In the genomic region with DNA sequence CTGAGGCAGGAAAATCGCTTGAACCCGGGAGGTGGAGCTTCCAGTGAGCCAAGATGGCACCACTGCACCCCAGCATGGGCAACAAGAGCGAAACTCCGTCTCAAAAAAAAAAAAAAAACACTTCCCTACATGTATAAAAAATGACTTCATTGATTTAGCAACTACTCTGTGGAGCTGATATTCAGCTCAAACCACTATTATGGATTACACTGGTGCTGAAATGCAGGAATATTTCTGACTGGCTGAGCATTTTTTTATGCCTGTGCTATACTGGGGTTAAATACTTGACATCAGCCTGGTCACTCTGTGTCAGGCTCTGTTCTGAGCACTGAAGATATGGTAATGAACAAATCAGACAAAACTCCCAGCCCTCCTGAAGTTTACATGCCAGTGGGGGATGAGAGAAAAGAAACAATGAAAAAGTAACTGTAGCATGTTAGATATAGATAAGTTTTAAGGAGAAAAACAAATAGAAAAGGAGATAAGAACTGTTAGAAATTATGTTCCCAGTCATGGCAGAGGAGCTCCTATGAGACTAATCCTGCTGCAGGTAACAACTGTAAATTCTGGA, we compare ENCODE assay signal across 28 cellular contexts.
"Had no signal": no experiment of that assay in that cellular context is flagged by ENCODE, and none has a peak within 500 bp of the region (broad histone marks: within the 10 kb centered on the region; RNA-seq: fewer than 3 reads in every experiment).

No MANE protein-coding gene starts in this region.

- H3K36me3 Mint-ChIP-seq: mesothelial cell of epicardium had no signal

- H3K9me3 ChIP-seq: breast epithelium, esophagus muscularis mucosa, psoas muscle, thoracic aorta had no signal

- H3K36me3 ChIP-seq: breast epithelium, esophagus muscularis mucosa, heart right ventricle, left ventricle myocardium inferior, thoracic aorta had no signal

- H3K4me1 ChIP-seq: breast epithelium, esophagus muscularis mucosa, foreskin keratinocyte, heart right ventricle, left ventricle myocardium inferior, parathyroid adenoma, psoas muscle had no signal

- H3K9me3 Mint-ChIP-seq: activated CD4-positive, alpha-beta memory T cell treated with anti-CD3 and anti-CD28 coated beads, Interleukin-2, amount 10 ng/mL, durations not matched to agents 7 days and 5 days; activated T-cell treated with anti-CD3 and anti-CD28 coated beads, Interleukin-2, amount 50 U/mL, for 24 hours had no signal

- H3K79me2 ChIP-seq: parathyroid adenoma had no signal

- H3K4me3 Mint-ChIP-seq: activated CD4-positive, alpha-beta memory T cell treated with anti-CD3 and anti-CD28 coated beads, Interleukin-2, amount 10 ng/mL, durations not matched to agents 7 days and 5 days; activated CD4-positive, alpha-beta T cell treated with anti-CD3 and anti-CD28 coated beads, Interleukin-2, amount 10 ng/mL, durations not matched to agents 7 days and 5 days; activated T-cell treated with anti-CD3 and anti-CD28 coated beads, Interleukin-2, amount 50 U/mL, for 24 hours; dendritic cell treated with granulocyte-macrophage colony-stimulating factor and Interleukin-4, amounts not matched to agents 40 ng/mL and 50 ng/mL, for 4 days; mesothelial cell of epicardium; naive thymus-derived CD4-positive, alpha-beta T cell; neural crest cell; T-helper 17 cell had no signal

- H2AFZ ChIP-seq: parathyroid adenoma had no signal

- H3K27me3 Mint-ChIP-seq: activated T-cell treated with anti-CD3 and anti-CD28 coated beads, Interleukin-2, amount 50 U/mL, for 24 hours had no signal

- H3K27me3 ChIP-seq: breast epithelium, esophagus muscularis mucosa, foreskin keratinocyte had no signal

- ATAC-seq: foreskin keratinocyte; heart right ventricle; naive thymus-derived CD4-positive, alpha-beta T cell; psoas muscle; T-helper 17 cell had no signal

- H3K4me1 Mint-ChIP-seq: activated CD4-positive, alpha-beta memory T cell treated with anti-CD3 and anti-CD28 coated beads, Interleukin-2, amount 10 ng/mL, durations not matched to agents 7 days and 5 days; activated CD4-positive, alpha-beta T cell treated with anti-CD3 and anti-CD28 coated beads, Interleukin-2, amount 10 ng/mL, durations not matched to agents 7 days and 5 days; naive thymus-derived CD4-positive, alpha-beta T cell; neural crest cell; T-helper 17 cell had no signal

- DNase-seq: activated CD4-positive, alpha-beta memory T cell treated with anti-CD3 and anti-CD28 coated beads, Interleukin-2, amount 10 ng/mL, durations not matched to agents 7 days and 5 days; activated CD4-positive, alpha-beta T cell treated with anti-CD3 and anti-CD28 coated beads, Interleukin-2, amount 10 ng/mL, durations not matched to agents 7 days and 5 days; activated CD4-positive, CD25-positive, alpha-beta regulatory T cell treated with anti-CD3 and anti-CD28 coated beads, Interleukin-2, amount 50 U/mL, for 72 hours; activated CD8-positive, alpha-beta memory T cell treated with anti-CD3 and anti-CD28 coated beads, Interleukin-2, amount 50 U/mL, for 48 hours; activated gamma-delta T cell treated with Interleukin-2 at 50 U/mL for 16 hours; activated naive CD4-positive, alpha-beta T cell treated with anti-CD3 and anti-CD28 coated beads, Interleukin-2, amount 50 U/mL, for 16 hours; activated T-cell treated with anti-CD3 and anti-CD28 coated beads, Interleukin-2, amount 50 U/mL, for 24 hours; amygdala; central memory CD4-positive, alpha-beta T cell; foreskin keratinocyte; heart right ventricle; left ventricle myocardium inferior; naive thymus-derived CD4-positive, alpha-beta T cell; nucleus accumbens; psoas muscle; stimulated activated CD4-positive, alpha-beta T cell treated with anti-CD3 and anti-CD28 coated beads, Interleukin-15, amount 100 ng/mL, for 24 hours; stimulated activated CD4-positive, alpha-beta T cell treated with anti-CD3 and anti-CD28 coated beads, Interleukin-2, amount 100 ng/mL, for 24 hours; stimulated activated naive CD4-positive, alpha-beta T cell treated with Interleukin-2 at 50 U/mL for 16 hours; T-helper 17 cell; T1000; trophoblast cell had no signal

- H3K4me3 ChIP-seq: breast epithelium, esophagus muscularis mucosa, heart right ventricle, left ventricle myocardium inferior, psoas muscle, thoracic aorta had no signal

- H3K9ac ChIP-seq: parathyroid adenoma had no signal

- H3K27ac Mint-ChIP-seq: activated CD4-positive, alpha-beta memory T cell treated with anti-CD3 and anti-CD28 coated beads, Interleukin-2, amount 10 ng/mL, durations not matched to agents 7 days and 5 days; activated CD4-positive, alpha-beta T cell treated with anti-CD3 and anti-CD28 coated beads, Interleukin-2, amount 10 ng/mL, durations not matched to agents 7 days and 5 days; activated T-cell treated with anti-CD3 and anti-CD28 coated beads, Interleukin-2, amount 50 U/mL, for 24 hours; dendritic cell treated with granulocyte-macrophage colony-stimulating factor and Interleukin-4, amounts not matched to agents 40 ng/mL and 50 ng/mL, for 4 days; mesothelial cell of epicardium; naive thymus-derived CD4-positive, alpha-beta T cell; T-helper 17 cell had no signal

- H3K27ac ChIP-seq: breast epithelium, esophagus muscularis mucosa, foreskin keratinocyte, heart right ventricle, left ventricle myocardium inferior, parathyroid adenoma, psoas muscle, thoracic aorta had no signal
